In genomic region chr22:19290400-19291217, GRCh38 we compare ENCODE assay signal across 8 cellular contexts. TPM values are rescaled to one million over a fixed set of nuclear protein-coding genes. Genes with fewer than 3 reads are reported as not detected.
DNase-seq lines count a peak whose midpoint lies in the region; ATAC-seq and TF ChIP-seq lines count a peak whose summit lies in the region.

No MANE protein-coding gene starts in this region.

- no peaks in the 10 kb centered on the region for H3K27me3 ChIP-seq in HAP-1 (ENCODE audit: low read depth)
- H3K27me3 ChIP-seq in right atrium auricular region: no peaks in the 10 kb centered on the region

- CTCF ChIA-PET in activated CD8-positive, alpha-beta memory T cell treated with anti-CD3 and anti-CD28 coated beads, Interleukin-2, amount 10 ng/mL, durations not matched to agents 7 days and 5 days (lab: Charles Lee): interaction anchor here (1.5 to 2.2 kb wide), 2 partner anchors 95 to 112 kb away, joined by 4 to 9 read pairs; partner anchors contain the start of gene SLC25A1

- H3K9me3 ChIP-seq in HAP-1 (no peaks in the 10 kb centered on the region), right atrium auricular region (no peaks in the 10 kb centered on the region)

- no peaks in the 10 kb centered on the region for H3K36me3 Mint-ChIP-seq in activated CD8-positive, alpha-beta memory T cell treated with anti-CD3 and anti-CD28 coated beads, Interleukin-2, amount 10 ng/mL, durations not matched to agents 7 days and 5 days

- H3K27ac ChIP-seq in right atrium auricular region (peak overlapping the region; percentile 88 to 91), skin epidermis (peak overlapping the region in 14 of 21 experiments; percentile 8 to 88 (median 79))

- peak; percentile 2 for ATAC-seq in activated CD8-positive, alpha-beta memory T cell treated with anti-CD3 and anti-CD28 coated beads, Interleukin-2, amount 10 ng/mL, durations not matched to agents 7 days and 5 days
- ATAC-seq in HG02798 (IDR thresholded peaks at IDR 0.05; ENCODE audit: poor library complexity, unreplicated experiment): no peak

- H3K36me3 ChIP-seq in HAP-1 (replicated peaks) (no peaks in the 10 kb centered on the region), right atrium auricular region (no peaks in the 10 kb centered on the region)

- no peaks in the 10 kb centered on the region for H3K9me3 Mint-ChIP-seq in activated CD8-positive, alpha-beta memory T cell treated with anti-CD3 and anti-CD28 coated beads, Interleukin-2, amount 10 ng/mL, durations not matched to agents 7 days and 5 days (ENCODE audit: low read depth)

- H3K4me1 Mint-ChIP-seq in activated CD8-positive, alpha-beta memory T cell treated with anti-CD3 and anti-CD28 coated beads, Interleukin-2, amount 10 ng/mL, durations not matched to agents 7 days and 5 days: peaks cover 25% of the 10 kb centered on the region

- TF ChIP-seq CTCF in right atrium auricular region (IDR thresholded peaks at IDR 0.05): no peak

- H3K27me3 Mint-ChIP-seq in activated CD8-positive, alpha-beta memory T cell treated with anti-CD3 and anti-CD28 coated beads, Interleukin-2, amount 10 ng/mL, durations not matched to agents 7 days and 5 days: peaks cover 53% of the 10 kb centered on the region

- H3K4me3 ChIP-seq in HAP-1 (peak overlapping the region; percentile 50), right atrium auricular region (peak overlapping the region; percentile 92 to 98), skin epidermis (peak overlapping the region; percentile 70 to 95 (median 80))

- H3K27ac Mint-ChIP-seq in activated CD8-positive, alpha-beta memory T cell treated with anti-CD3 and anti-CD28 coated beads, Interleukin-2, amount 10 ng/mL, durations not matched to agents 7 days and 5 days: no peak overlapping the region

- H3K4me3 Mint-ChIP-seq in activated CD8-positive, alpha-beta memory T cell treated with anti-CD3 and anti-CD28 coated beads, Interleukin-2, amount 10 ng/mL, durations not matched to agents 7 days and 5 days: peak overlapping the region; percentile 58

- in situ Hi-C loops in ACHN (cut with HindIII; ENCODE audit: low pct_ligation_motif_present, low pct_unique_long_range_greater_than_20kb, low sequenced_read_pairs): no loop called here
- in situ Hi-C loops in HAP-1 (cut with MboI; ENCODE audit: low sequenced_read_pairs): no loop called here

- DNase-seq in ACHN: peak; percentile 27
- peak in 1 of 2 experiments; percentile 35 for DNase-seq in HAP-1 (ENCODE audit: low spot score in 2 of 2)
- DNase-seq in activated CD8-positive, alpha-beta memory T cell treated with anti-CD3 and anti-CD28 coated beads, Interleukin-2, amount 10 ng/mL, durations not matched to agents 7 days and 5 days: no peak
- DNase-seq in right atrium auricular region (ENCODE audit: low spot score): no peak
- DNase-seq in NOMO-1 treated with DMSO at 0.1 percent for 48 hours (lab: John Stamatoyannopoulos, UW; ENCODE audit: unreplicated experiment): no peak
- DNase-seq in germinal center (ENCODE audit: low spot score): no peak

- H3K4me1 ChIP-seq in HAP-1 (peaks cover 20% of the 10 kb centered on the region), right atrium auricular region (peaks cover 0 to 52% of the 10 kb centered on the region in 2 donors)

RNA-seq across cellular contexts. Expression of gene CLTCL1, which starts 0.9 kb away (rescaled TPM):
- 1 to 10 TPM in 1 of 2 experiments, under 1 TPM in 1; 0.68 to 1.2 TPM for total RNA-seq in activated CD8-positive, alpha-beta memory T cell treated with anti-CD3 and anti-CD28 coated beads, Interleukin-2, amount 10 ng/mL, durations not matched to agents 7 days and 5 days
- total RNA-seq in right atrium auricular region: 10 to 100 TPM; 19.1 to 29.7 TPM

Comparison
In these comparisons a context has a peak if more than half of its experiments do, and no peak if none do; other contexts are left out.
1. RNA of gene CLTCL1, which starts 0.9 kb away (total RNA-seq): 19.1 to 29.7 TPM in right atrium auricular region; 0.68 to 1.2 TPM in activated CD8-positive, alpha-beta memory T cell treated with anti-CD3 and anti-CD28 coated beads, Interleukin-2, amount 10 ng/mL, durations not matched to agents 7 days and 5 days; every median in the first group is over 4 times any median in the second.
2. Peak in every context shown above with its lines, with median percentiles within 50 percentile points of each other: H3K4me3 ChIP-seq.